ENCODE assay signal across 1 cellular context in genomic region chr1:27478098-27478497, GRCh38.
TF ChIP-seq lines count a peak whose summit lies in the region.

No MANE protein-coding gene starts in this region.

TF ChIP-seq in GM12878, 131 proteins besides CTCF, POLR2A, EP300 and RAD21 (continued from another document):
- TF ChIP-seq ZBTB40 (IDR thresholded peaks at IDR 0.05; ENCODE audit: borderline replicate concordance) (peak; percentile 86), FOXM1 (IDR thresholded peaks at IDR 0.05; ENCODE audit: low read depth, low read length) (no peak), DPF2 (IDR thresholded peaks at IDR 0.05) (no peak), ATF2 (IDR thresholded peaks at IDR 0.05; ENCODE audit: low read length) (peak; percentile 62; the same call in 1 of the 2 replicates), MTA3 (IDR thresholded peaks at IDR 0.05; ENCODE audit: borderline replicate concordance, low read length) (no peak), NR2C2 (IDR thresholded peaks at IDR 0.05; ENCODE audit: borderline replicate concordance, control insufficient read depth, insufficient read length, low read depth) (no peak), ZNF384 (IDR thresholded peaks at IDR 0.05; ENCODE audit: borderline replicate concordance, low read depth, low read length) (peak; percentile 58; the same call in 1 of the 2 replicates), RELA (IDR thresholded peaks at IDR 0.05; ENCODE audit: borderline replicate concordance, partially characterized antibody) (no peak), ZNF217 (IDR thresholded peaks at IDR 0.05) (no peak), NRF1 (conservative IDR thresholded peaks at IDR 0.05; ENCODE audit: low read depth, low read length) (no peak), YY1 (IDR thresholded peaks at IDR 0.05; ENCODE audit: low read depth, low read length) (no peak), ATF3 (IDR thresholded peaks at IDR 0.05; ENCODE audit: borderline replicate concordance, extremely low read depth, low read depth, low read length) (no peak), STAT3 (IDR thresholded peaks at IDR 0.05; ENCODE audit: low read depth, low read length) (no peak), MEF2A (IDR thresholded peaks at IDR 0.05; ENCODE audit: insufficient read depth, low read depth, low read length) (0 out of 2 replicates have a peak, but pooled peaks have one; percentile 21), CBX3 (IDR thresholded peaks at IDR 0.05; ENCODE audit: borderline replicate concordance, low read depth) (no peak), SMARCA5 (IDR thresholded peaks at IDR 0.05) (no peak), ATF7 (IDR thresholded peaks at IDR 0.05; ENCODE audit: low read depth) (peak; percentile 81), PAX5 (IDR thresholded peaks at IDR 0.05; ENCODE audit: borderline replicate concordance, low read depth, low read length) (no peak), ASH2L (IDR thresholded peaks at IDR 0.05; ENCODE audit: borderline replicate concordance, low read depth) (no peak), RUNX3 (IDR thresholded peaks at IDR 0.05; ENCODE audit: low read length) (peak; percentile 83), EED (IDR thresholded peaks at IDR 0.05; ENCODE audit: low read depth) (peak; percentile 3; the same call in 1 of the 2 replicates), CREM (IDR thresholded peaks at IDR 0.05; ENCODE audit: low read depth) (0 out of 2 replicates have a peak, but pooled peaks have one; percentile 30), RFX5 (IDR thresholded peaks at IDR 0.05; ENCODE audit: low read depth, low read length) (no peak), MYC (IDR thresholded peaks at IDR 0.05; ENCODE audit: insufficient read depth, insufficient read length, insufficient replicate concordance, low read length, severe bottlenecking) (no peak), HCFC1 (IDR thresholded peaks at IDR 0.05; ENCODE audit: low read length) (no peak), ZNF687 (IDR thresholded peaks at IDR 0.05) (no peak), POU2F2 (IDR thresholded peaks at IDR 0.05; ENCODE audit: borderline replicate concordance, low read depth, low read length) (0 out of 3 replicates have a peak, but pooled peaks have one; percentile 24), MXI1 (IDR thresholded peaks at IDR 0.05; ENCODE audit: low read depth, low read length) (no peak), JUND (IDR thresholded peaks at IDR 0.05; ENCODE audit: low read depth, low read length) (no peak)
- TF ChIP-seq, protein P1, sequence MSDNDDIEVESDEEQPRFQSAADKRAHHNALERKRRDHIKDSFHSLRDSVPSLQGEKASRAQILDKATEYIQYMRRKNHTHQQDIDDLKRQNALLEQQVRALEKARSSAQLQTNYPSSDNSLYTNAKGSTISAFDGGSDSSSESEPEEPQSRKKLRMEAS (IDR thresholded peaks at IDR 0.05; ENCODE audit: low read depth, low read length), result no peak
- TF ChIP-seq, protein P2, sequence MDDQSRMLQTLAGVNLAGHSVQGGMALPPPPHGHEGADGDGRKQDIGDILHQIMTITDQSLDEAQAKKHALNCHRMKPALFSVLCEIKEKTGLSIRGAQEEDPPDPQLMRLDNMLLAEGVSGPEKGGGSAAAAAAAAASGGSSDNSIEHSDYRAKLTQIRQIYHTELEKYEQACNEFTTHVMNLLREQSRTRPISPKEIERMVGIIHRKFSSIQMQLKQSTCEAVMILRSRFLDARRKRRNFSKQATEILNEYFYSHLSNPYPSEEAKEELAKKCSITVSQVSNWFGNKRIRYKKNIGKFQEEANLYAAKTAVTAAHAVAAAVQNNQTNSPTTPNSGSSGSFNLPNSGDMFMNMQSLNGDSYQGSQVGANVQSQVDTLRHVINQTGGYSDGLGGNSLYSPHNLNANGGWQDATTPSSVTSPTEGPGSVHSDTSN (IDR thresholded peaks at IDR 0.05; ENCODE audit: insufficient replicate concordance, low read depth, low read length), result no peak
